28 cellular contexts compared by ENCODE assay signal in the genomic region with DNA sequence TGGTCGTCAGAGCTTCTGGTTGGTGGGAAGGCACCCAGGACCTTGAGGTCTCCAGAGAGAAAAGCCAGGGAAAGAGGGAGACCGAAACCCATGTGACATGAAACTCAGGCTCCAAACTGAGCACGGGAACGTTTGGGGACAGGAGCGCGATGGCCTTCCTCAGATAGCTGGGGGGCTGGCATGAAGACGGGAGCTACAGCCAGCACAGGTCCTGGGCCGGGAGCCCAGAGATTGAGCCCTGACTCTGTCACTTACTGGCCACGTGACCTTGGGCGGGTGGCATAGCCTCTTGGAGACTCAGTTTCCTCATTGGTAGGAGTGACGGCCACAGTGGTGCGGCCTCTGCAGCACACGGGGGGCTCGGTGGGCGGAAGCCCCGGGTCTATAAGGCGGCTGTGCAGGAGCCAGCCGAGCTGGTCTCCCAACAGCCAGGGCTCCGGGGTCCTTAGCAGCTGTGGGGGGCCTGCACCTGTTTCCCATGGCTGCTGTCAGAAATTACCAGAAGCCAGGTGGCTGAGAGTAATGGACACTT.
"Had no signal": no experiment of that assay in that cellular context is flagged by ENCODE, and none has a peak within 500 bp of the region (broad histone marks: within the 10 kb centered on the region; RNA-seq: fewer than 3 reads in every experiment).

No MANE protein-coding gene starts in this region.

- H3K4me3 Mint-ChIP-seq: activated CD4-positive, alpha-beta memory T cell treated with anti-CD3 and anti-CD28 coated beads for 36 hours; activated CD4-positive, alpha-beta T cell treated with anti-CD3 and anti-CD28 coated beads for 36 hours; activated CD4-positive, alpha-beta T cell treated with anti-CD3 and anti-CD28 coated beads, Interleukin-2, amount 10 ng/mL, durations not matched to agents 24 days and 14 days; activated CD8-positive, alpha-beta memory T cell treated with anti-CD3 and anti-CD28 coated beads, Interleukin-2, amount 10 ng/mL, durations not matched to agents 7 days and 5 days; activated CD8-positive, alpha-beta T cell treated with anti-CD3 and anti-CD28 coated beads, Interleukin-2, amount 10 ng/mL, durations not matched to agents 7 days and 5 days; activated naive CD4-positive, alpha-beta T cell treated with anti-CD3 and anti-CD28 coated beads for 36 hours; activated naive CD4-positive, alpha-beta T cell treated with anti-CD3 and anti-CD28 coated beads, Interleukin-2, amount 50 U/mL, for 24 hours; activated naive CD8-positive, alpha-beta T cell treated with anti-CD3 and anti-CD28 coated beads for 36 hours; activated naive CD8-positive, alpha-beta T cell treated with anti-CD3 and anti-CD28 coated beads, Interleukin-2, amount 50 U/mL, for 24 hours; activated T-helper 1 cell treated with anti-CD3 and anti-CD28 coated beads, Interleukin-12 subunit alpha, Interleukin-12 subunit beta, Interleukin-2, Interleukin-4 antibody, amounts not matched to agents 30 ng/mL and 10 ng/mL and 1 ng/mL, durations not matched to agents 14 hours and 24 hours and 36 hours had no signal

- H3K9me3 Mint-ChIP-seq: activated naive CD4-positive, alpha-beta T cell treated with anti-CD3 and anti-CD28 coated beads, Interleukin-2, amount 50 U/mL, for 24 hours had no signal

- H3K27ac Mint-ChIP-seq: activated CD4-positive, alpha-beta memory T cell treated with anti-CD3 and anti-CD28 coated beads for 36 hours; activated CD4-positive, alpha-beta T cell treated with anti-CD3 and anti-CD28 coated beads for 36 hours; activated CD4-positive, alpha-beta T cell treated with anti-CD3 and anti-CD28 coated beads, Interleukin-2, amount 10 ng/mL, durations not matched to agents 24 days and 14 days; activated CD8-positive, alpha-beta memory T cell treated with anti-CD3 and anti-CD28 coated beads, Interleukin-2, amount 10 ng/mL, durations not matched to agents 7 days and 5 days; activated CD8-positive, alpha-beta T cell treated with anti-CD3 and anti-CD28 coated beads, Interleukin-2, amount 10 ng/mL, durations not matched to agents 7 days and 5 days; activated naive CD4-positive, alpha-beta T cell treated with anti-CD3 and anti-CD28 coated beads for 36 hours; activated naive CD4-positive, alpha-beta T cell treated with anti-CD3 and anti-CD28 coated beads, Interleukin-2, amount 50 U/mL, for 24 hours; activated naive CD8-positive, alpha-beta T cell treated with anti-CD3 and anti-CD28 coated beads for 36 hours; activated naive CD8-positive, alpha-beta T cell treated with anti-CD3 and anti-CD28 coated beads, Interleukin-2, amount 50 U/mL, for 24 hours; activated T-helper 1 cell treated with anti-CD3 and anti-CD28 coated beads, Interleukin-12 subunit alpha, Interleukin-12 subunit beta, Interleukin-2, Interleukin-4 antibody, amounts not matched to agents 30 ng/mL and 10 ng/mL and 1 ng/mL, durations not matched to agents 14 hours and 24 hours and 36 hours; activated T-helper 2 cell treated with anti-CD3 and anti-CD28 coated beads, Interferon-gamma antibody, Interleukin-2, Interleukin-4, amounts not matched to agents 10 μg/mL and 5 μg/mL and 100 μg/mL, durations not matched to agents 14 hours and 24 hours and 36 hours had no signal

- H3K9me3 ChIP-seq: adrenal gland, colonic mucosa had no signal

- H3K4me1 ChIP-seq: adrenal gland, body of pancreas, colonic mucosa had no signal

- H3K4me3 ChIP-seq: adrenal gland, body of pancreas, colonic mucosa had no signal

- ATAC-seq: activated CD4-positive, alpha-beta T cell treated with anti-CD3 and anti-CD28 coated beads for 36 hours; activated CD8-positive, alpha-beta memory T cell treated with anti-CD3 and anti-CD28 coated beads, Interleukin-2, amount 10 ng/mL, durations not matched to agents 7 days and 5 days; activated CD8-positive, alpha-beta T cell treated with anti-CD3 and anti-CD28 coated beads, Interleukin-2, amount 10 ng/mL, durations not matched to agents 7 days and 5 days; activated naive CD8-positive, alpha-beta T cell treated with anti-CD3 and anti-CD28 coated beads, Interleukin-2, amount 50 U/mL, for 24 hours; body of pancreas; esophagus mucosa had no signal

- H3K27me3 Mint-ChIP-seq: activated CD4-positive, alpha-beta memory T cell treated with anti-CD3 and anti-CD28 coated beads for 36 hours; activated CD4-positive, alpha-beta T cell treated with anti-CD3 and anti-CD28 coated beads for 36 hours; activated CD4-positive, alpha-beta T cell treated with anti-CD3 and anti-CD28 coated beads, Interleukin-2, amount 10 ng/mL, durations not matched to agents 24 days and 14 days; activated CD8-positive, alpha-beta memory T cell treated with anti-CD3 and anti-CD28 coated beads, Interleukin-2, amount 10 ng/mL, durations not matched to agents 7 days and 5 days; activated naive CD4-positive, alpha-beta T cell treated with anti-CD3 and anti-CD28 coated beads, Interleukin-2, amount 50 U/mL, for 24 hours; activated naive CD8-positive, alpha-beta T cell treated with anti-CD3 and anti-CD28 coated beads for 36 hours; activated naive CD8-positive, alpha-beta T cell treated with anti-CD3 and anti-CD28 coated beads, Interleukin-2, amount 50 U/mL, for 24 hours had no signal

- H3K27ac ChIP-seq: adrenal gland, body of pancreas, colonic mucosa had no signal

- DNase-seq: activated CD4-positive, alpha-beta memory T cell treated with anti-CD3 and anti-CD28 coated beads for 36 hours; activated CD4-positive, alpha-beta T cell treated with anti-CD3 and anti-CD28 coated beads for 36 hours; activated CD4-positive, alpha-beta T cell treated with anti-CD3 and anti-CD28 coated beads, Interleukin-2, amount 10 ng/mL, durations not matched to agents 24 days and 14 days; activated CD4-positive, CD25-positive, alpha-beta regulatory T cell; activated CD4-positive, CD25-positive, alpha-beta regulatory T cell treated with anti-CD3 and anti-CD28 coated beads, Interleukin-2, amount 50 U/mL, for 72 hours; activated CD8-positive, alpha-beta memory T cell treated with anti-CD3 and anti-CD28 coated beads, Interleukin-2, amount 10 ng/mL, durations not matched to agents 7 days and 5 days; activated CD8-positive, alpha-beta memory T cell treated with anti-CD3 and anti-CD28 coated beads, Interleukin-2, amount 50 U/mL, for 4 hours; activated CD8-positive, alpha-beta T cell treated with anti-CD3 and anti-CD28 coated beads, Interleukin-2, amount 10 ng/mL, durations not matched to agents 7 days and 5 days; activated effector memory CD4-positive, alpha-beta T cell treated with anti-CD3 and anti-CD28 coated beads, Interleukin-2, amount 50 U/mL, for 16 hours; activated naive CD4-positive, alpha-beta T cell treated with anti-CD3 and anti-CD28 coated beads for 36 hours; activated naive CD8-positive, alpha-beta T cell treated with anti-CD3 and anti-CD28 coated beads for 36 hours; activated naive CD8-positive, alpha-beta T cell treated with anti-CD3 and anti-CD28 coated beads, Interleukin-2, amount 50 U/mL, for 24 hours; activated T-cell treated with anti-CD3 and anti-CD28 coated beads, Interleukin-2, amount 50 U/mL, for 1 hour; activated T-cell treated with anti-CD3 and anti-CD28 coated beads, Interleukin-2, amount 50 U/mL, for 48 hours; adrenal gland; amygdala; aorta; body of pancreas; central memory CD4-positive, alpha-beta T cell; cerebellar nuclear complex; colonic mucosa; effector CD8-positive, alpha-beta T cell; foreskin fibroblast; T-helper 2 cell had no signal

- H3K27me3 ChIP-seq: adrenal gland, body of pancreas, colonic mucosa had no signal

- H3K4me1 Mint-ChIP-seq: activated CD4-positive, alpha-beta T cell treated with anti-CD3 and anti-CD28 coated beads for 36 hours; activated CD4-positive, alpha-beta T cell treated with anti-CD3 and anti-CD28 coated beads, Interleukin-2, amount 10 ng/mL, durations not matched to agents 24 days and 14 days; activated CD8-positive, alpha-beta memory T cell treated with anti-CD3 and anti-CD28 coated beads, Interleukin-2, amount 10 ng/mL, durations not matched to agents 7 days and 5 days; activated naive CD4-positive, alpha-beta T cell treated with anti-CD3 and anti-CD28 coated beads, Interleukin-2, amount 50 U/mL, for 24 hours; activated naive CD8-positive, alpha-beta T cell treated with anti-CD3 and anti-CD28 coated beads for 36 hours; activated naive CD8-positive, alpha-beta T cell treated with anti-CD3 and anti-CD28 coated beads, Interleukin-2, amount 50 U/mL, for 24 hours had no signal
